12 cellular contexts compared by ENCODE assay signal in genomic region chr11:117020287-117020686, GRCh38.
DNase-seq lines count a peak whose midpoint lies in the region; TF ChIP-seq lines count a peak whose summit lies in the region.
"Had no signal": no experiment of that assay in that cellular context is flagged by ENCODE, and none has a peak within 500 bp of the region (broad histone marks: within the 10 kb centered on the region; RNA-seq: fewer than 3 reads in every experiment).

No MANE protein-coding gene starts in this region.

- H3K27me3 ChIP-seq in MG63: no peaks in the 10 kb centered on the region

- peak; percentile 2 for TF ChIP-seq POLR2A in erythroblast (IDR thresholded peaks at IDR 0.05; ENCODE audit: low read length)

- no peak overlapping the region for H3K4me3 ChIP-seq in MG63

- CTCF ChIA-PET in RWPE1 (lab: Yijun Ruan, JAX): no interaction called here

- intact Hi-C loops in posterior vena cava (cut with DNase I): no loop called here

- H3K27ac ChIP-seq in RWPE1: no peak overlapping the region
- H3K27ac ChIP-seq: C4-2B, WERI-Rb-1 had no signal

- peak; percentile 16 for DNase-seq in stimulated activated naive CD4-positive, alpha-beta T cell treated with Interleukin-2 at 50 U/mL for 16 hours (lab: John Stamatoyannopoulos, UW)
- no peak for DNase-seq in stimulated activated naive CD4-positive, alpha-beta T cell (lab: John Stamatoyannopoulos, UW)
- peak; percentile 25 for DNase-seq in NCI-H69 (lab: John Stamatoyannopoulos, UW)
- DNase-seq in erythroblast (lab: John Stamatoyannopoulos, UW): peak; percentile 23 to 42
- DNase-seq in MG63: no peak
- no peak for DNase-seq in NCI-H1105 (lab: John Stamatoyannopoulos, UW)
- DNase-seq in RWPE1 (ENCODE audit: low spot score): no peak
- DNase-seq in posterior vena cava (ENCODE audit: low spot score): no peak
- DNase-seq: midbrain, NCI-H2107, WERI-Rb-1 had no signal

- no peak for TF ChIP-seq CTCF in RWPE1 (conservative IDR thresholded peaks at IDR 0.05; ENCODE audit: low read depth)

- POLR2A ChIA-PET in RWPE1 (lab: Yijun Ruan, JAX; ENCODE audit: low non-redundant PET): no interaction called here

- no peaks in the 10 kb centered on the region for H3K9me3 ChIP-seq in MG63

- no peaks in the 10 kb centered on the region for H3K36me3 ChIP-seq in MG63
- H3K36me3 ChIP-seq: WERI-Rb-1 had no signal

Comparison
In these comparisons a context has a peak if more than half of its experiments do, and no peak if none do; other contexts are left out.
1. DNase-seq: peak in stimulated activated naive CD4-positive, alpha-beta T cell treated with Interleukin-2 at 50 U/mL for 16 hours (single experiment), NCI-H69 (single experiment) and erythroblast (2 of 2); none in stimulated activated naive CD4-positive, alpha-beta T cell (0 of 6), MG63 (single experiment), NCI-H1105 (single experiment), RWPE1 (single experiment) and posterior vena cava (single experiment).